ENCODE assay signal across 22 cellular contexts in the genomic region with DNA sequence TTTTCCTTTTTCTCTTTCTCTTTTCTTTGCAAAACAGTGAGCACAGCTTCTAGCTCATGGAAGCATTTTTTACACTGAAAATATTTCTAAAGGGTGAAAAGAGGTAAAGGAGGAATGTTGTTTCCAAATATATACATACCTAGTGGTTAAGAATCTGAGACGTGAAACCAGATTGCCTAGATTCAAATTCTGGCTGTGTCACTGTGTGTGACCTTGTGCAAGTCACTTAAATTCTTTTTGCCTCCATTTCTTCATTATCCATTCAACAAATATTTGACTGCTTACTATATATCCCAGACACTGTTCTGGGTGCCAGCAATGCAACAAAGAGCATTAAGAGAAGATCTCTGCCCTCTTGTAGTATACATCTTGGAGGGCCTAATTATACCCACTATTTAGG. TPM values are rescaled to one million over a fixed set of nuclear protein-coding genes. Genes with fewer than 3 reads are reported as not detected.
DNase-seq lines count a peak whose midpoint lies in the region; ATAC-seq, FAIRE-seq and TF ChIP-seq lines count a peak whose summit lies in the region.
"Had no signal": no experiment of that assay in that cellular context is flagged by ENCODE, and none has a peak within 500 bp of the region (broad histone marks: within the 10 kb centered on the region; RNA-seq: fewer than 3 reads in every experiment).

No MANE protein-coding gene starts in this region.

- H3K36me3 Mint-ChIP-seq in HFFc6 (ENCODE audit: low read depth) (0 out of 2 replicates have a peak, but pooled peaks cover 10% of the 10 kb centered on the region), astrocyte (ENCODE audit: low read depth, unreplicated experiment) (no peaks in the 10 kb centered on the region)
- H3K36me3 Mint-ChIP-seq: T-cell had no signal

- H3K4me3 Mint-ChIP-seq in HFFc6, result no peak overlapping the region
- H3K4me3 Mint-ChIP-seq in astrocyte (ENCODE audit: unreplicated experiment), result no peak overlapping the region
- H3K4me3 Mint-ChIP-seq: T-cell had no signal

- ATAC-seq in HG03469 (IDR thresholded peaks at IDR 0.05; ENCODE audit: unreplicated experiment), result no peak
- ATAC-seq in GM21619 (IDR thresholded peaks at IDR 0.05; ENCODE audit: unreplicated experiment), result no peak
- no peak for ATAC-seq in GM19395 (IDR thresholded peaks at IDR 0.05; ENCODE audit: unreplicated experiment)
- ATAC-seq in HG03378 (IDR thresholded peaks at IDR 0.05; ENCODE audit: unreplicated experiment), result no peak
- ATAC-seq: T-cell had no signal

- no peak overlapping the region for H3K9ac ChIP-seq in astrocyte (ENCODE audit: low read length)

- no peaks in the 10 kb centered on the region for H3K27me3 Mint-ChIP-seq in HFFc6 (ENCODE audit: insufficient read depth)
- H3K27me3 Mint-ChIP-seq in astrocyte (ENCODE audit: low read depth, unreplicated experiment), result no peaks in the 10 kb centered on the region
- H3K27me3 Mint-ChIP-seq: T-cell had no signal

- H3K4me1 Mint-ChIP-seq in HFFc6 (ENCODE audit: low read depth), result peaks cover 40% of the 10 kb centered on the region
- peaks cover 9% of the 10 kb centered on the region for H3K4me1 Mint-ChIP-seq in astrocyte (ENCODE audit: low read depth, unreplicated experiment)

- H3K4me3 ChIP-seq in AG04450 (ENCODE audit: low read depth, low read length), result no peak overlapping the region
- no peak overlapping the region for H3K4me3 ChIP-seq in astrocyte (ENCODE audit: insufficient read depth, low read depth, low read length)
- H3K4me3 ChIP-seq: Peyer's patch had no signal

- H3K4me1 ChIP-seq in astrocyte (ENCODE audit: insufficient read depth, low read length), result no peaks in the 10 kb centered on the region
- H3K4me1 ChIP-seq: BE2C, Peyer's patch had no signal

- no peaks in the 10 kb centered on the region for H3K9me3 Mint-ChIP-seq in HFFc6
- H3K9me3 Mint-ChIP-seq in astrocyte (ENCODE audit: unreplicated experiment), result no peaks in the 10 kb centered on the region

- no peak overlapping the region for H3K27ac ChIP-seq in AG04450 (ENCODE audit: low read depth, low read length)
- H3K27ac ChIP-seq in astrocyte (ENCODE audit: low read depth, low read length), result no peak overlapping the region
- H3K27ac ChIP-seq: Peyer's patch had no signal

- no peak for TF ChIP-seq CTCF in AG04450 (IDR thresholded peaks at IDR 0.05; ENCODE audit: low read depth, low read length)
- no peak for TF ChIP-seq CTCF in HFFc6 (IDR thresholded peaks at IDR 0.05)
- TF ChIP-seq CTCF in astrocyte (IDR thresholded peaks at IDR 0.05; ENCODE audit: insufficient read depth, low read depth, low read length), result no peak

- H3K36me3 ChIP-seq in astrocyte (ENCODE audit: insufficient read depth, low read length), result no peaks in the 10 kb centered on the region
- H3K36me3 ChIP-seq: BE2C, Peyer's patch had no signal

- DNase-seq in AG04450 (ENCODE audit: low read depth, low spot score), result peak; percentile 51
- peak; percentile 11 for DNase-seq in HFFc6
- peak; percentile 65 for DNase-seq in astrocyte (ENCODE audit: low read depth)
- DNase-seq in iris pigment epithelial cell (ENCODE audit: low read depth), result peak; percentile 69
- DNase-seq: 8988T, BE2C, DMS53, KBM-7, MV-4-11, NCI-H1105 treated with DMSO at 0.1 percent for 48 hours, NCI-H2029 treated with DMSO at 0.1 percent for 48 hours, NCI-H226, NCI-H510A treated with DMSO at 0.1 percent for 48 hours, NCI-H774, Peyer's patch, T-cell had no signal

- no peaks in the 10 kb centered on the region for H3K79me2 ChIP-seq in astrocyte (ENCODE audit: insufficient read depth, low read length)

- H3K27ac Mint-ChIP-seq in HFFc6 (no peak overlapping the region), astrocyte (ENCODE audit: unreplicated experiment) (no peak overlapping the region)
- H3K27ac Mint-ChIP-seq: T-cell had no signal

- POLR2A ChIA-PET in AG04450 (lab: Yijun Ruan, JAX), result no interaction called here

- peak; percentile 37 for FAIRE-seq in astrocyte (lab: Jason Lieb, UNC)
- FAIRE-seq: D721Med, H1 had no signal

- CTCF ChIA-PET in AG04450 (lab: Charles Lee), result interaction anchor here (0.6 kb wide), 1 partner anchor 10 kb away, joined by 4 read pairs; no protein-coding TSS in a partner anchor

- H3K27me3 ChIP-seq in AG04450 (ENCODE audit: control insufficient read depth, insufficient read depth, low read length) (no peaks in the 10 kb centered on the region), astrocyte (ENCODE audit: insufficient read depth, low read length) (no peaks in the 10 kb centered on the region)
- H3K27me3 ChIP-seq: BE2C, Peyer's patch had no signal

- H4K20me1 ChIP-seq in astrocyte (ENCODE audit: insufficient read depth, low read length), result peaks cover 9% of the 10 kb centered on the region

- no peak overlapping the region for H3K4me2 ChIP-seq in astrocyte (ENCODE audit: low read length)

- H2AFZ ChIP-seq in astrocyte (ENCODE audit: low read depth, low read length), result no peak overlapping the region

- H3K9me3 ChIP-seq in AG04450 (ENCODE audit: control insufficient read depth, insufficient read depth, low read length) (peaks cover 5% of the 10 kb centered on the region), astrocyte (ENCODE audit: insufficient read depth, low read depth, low read length) (no peaks in the 10 kb centered on the region)
- H3K9me3 ChIP-seq: BE2C had no signal

RNA-seq across cellular contexts. Expression of gene ZFYVE9, which starts 53.3 kb away (rescaled TPM):
- 19.7 and 20.7 TPM in 2 replicates for polyA plus RNA-seq in AG04450 (2011; rRNA removed)
- polyA minus RNA-seq in AG04450 (2011; rRNA and poly(A)+ RNA removed), result 28.4 and 39.2 TPM in 2 replicates
- total RNA-seq in HFFc6 (2021; fragmentation: NEBNext Ultra II Directional; extraction: Animal tissue kit (Norgen Biotek cat#: 25700)), result 10 to 100 TPM; 15.4 to 18.9 (median 17.4) TPM
- total RNA-seq in astrocyte, result 16.4 and 16.5 TPM in 2 replicates

Comparison
In these comparisons a context has a peak if more than half of its experiments do, and no peak if none do; other contexts are left out.
1. DNase-seq: peak in every context shown above with its lines; median percentile 69 in iris pigment epithelial cell; 65 in astrocyte; 51 in AG04450; 11 in HFFc6.